20 cellular contexts compared by ENCODE assay signal in the genomic region with DNA sequence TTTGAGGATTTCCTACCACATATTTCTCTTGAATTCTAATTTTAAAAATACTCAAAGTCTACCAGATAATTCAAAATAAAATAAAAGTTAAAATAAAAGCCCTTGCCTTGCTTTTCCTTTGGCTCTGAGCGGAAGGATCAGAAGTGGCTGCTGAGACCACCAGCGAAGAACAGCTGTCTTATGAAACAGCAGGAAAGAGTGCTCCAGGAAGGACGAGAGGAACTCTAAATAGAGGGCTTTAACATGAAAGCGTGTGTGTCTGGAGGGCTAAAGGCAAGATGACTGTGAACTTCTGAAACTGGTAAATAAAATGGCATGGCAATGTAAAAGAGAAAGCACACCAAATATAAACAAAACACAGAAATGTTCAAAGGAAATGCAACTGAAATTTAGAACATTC.
"Had no signal": no experiment of that assay in that cellular context is flagged by ENCODE, and none has a peak within 500 bp of the region (broad histone marks: within the 10 kb centered on the region; RNA-seq: fewer than 3 reads in every experiment).

No MANE protein-coding gene starts in this region.

- H3K9me3 ChIP-seq: gastroesophageal sphincter, left lung, psoas muscle, right lobe of liver, uterus had no signal

- H3K4me1 Mint-ChIP-seq: activated CD4-positive, alpha-beta T cell treated with anti-CD3 and anti-CD28 coated beads, Interleukin-2, amount 10 ng/mL, durations not matched to agents 7 days and 5 days; activated naive CD8-positive, alpha-beta T cell treated with anti-CD3 and anti-CD28 coated beads, Interleukin-2, amount 10 ng/mL, durations not matched to agents 7 days and 5 days; naive B cell; stimulated activated effector memory CD8-positive, alpha-beta T cell treated with anti-CD3 and anti-CD28 coated beads, Interleukin-12 subunit alpha, Interleukin-12 subunit beta, amount 100 ng/mL, for 72 hours had no signal

- FAIRE-seq: kidney had no signal

- H3K4me1 ChIP-seq: gastroesophageal sphincter, left lung, psoas muscle, right lobe of liver, uterus had no signal

- ATAC-seq: gastroesophageal sphincter; left lung; psoas muscle; right lobe of liver; stimulated activated effector memory CD8-positive, alpha-beta T cell treated with anti-CD3 and anti-CD28 coated beads, Interleukin-12 subunit alpha, Interleukin-12 subunit beta, amount 100 ng/mL, for 72 hours had no signal

- H3K9me3 Mint-ChIP-seq: activated naive CD8-positive, alpha-beta T cell treated with anti-CD3 and anti-CD28 coated beads, Interleukin-2, amount 10 ng/mL, durations not matched to agents 7 days and 5 days; dendritic cell treated with granulocyte-macrophage colony-stimulating factor and Interleukin-4, amounts not matched to agents 40 ng/mL and 50 ng/mL, for 4 days had no signal

- H3K27ac ChIP-seq: epithelial cell of prostate, gastroesophageal sphincter, left lung, psoas muscle, right lobe of liver, uterus had no signal

- H3K27me3 ChIP-seq: gastroesophageal sphincter, left lung, right lobe of liver, uterus had no signal

- H3K36me3 ChIP-seq: gastroesophageal sphincter, left lung, right lobe of liver, uterus had no signal

- DNase-seq: activated CD4-positive, alpha-beta T cell treated with anti-CD3 and anti-CD28 coated beads, Interleukin-2, amount 10 ng/mL, durations not matched to agents 7 days and 5 days; activated CD8-positive, alpha-beta memory T cell treated with anti-CD3 and anti-CD28 coated beads for 24 hours; activated naive CD4-positive, alpha-beta T cell; activated naive CD8-positive, alpha-beta T cell treated with anti-CD3 and anti-CD28 coated beads, Interleukin-2, amount 10 ng/mL, durations not matched to agents 7 days and 5 days; anterior cingulate cortex; effector memory CD4-positive, alpha-beta T cell; kidney; left lung; mammary epithelial cell; naive B cell; occipital lobe; psoas muscle; right lobe of liver; stimulated activated CD4-positive, alpha-beta T cell treated with anti-CD3 and anti-CD28 coated beads, Interleukin-12 subunit alpha, Interleukin-12 subunit beta, amount 100 ng/mL, for 4 hours; stimulated activated CD4-positive, alpha-beta T cell treated with anti-CD3 and anti-CD28 coated beads, Interleukin-2, amount 100 ng/mL, for 24 hours; uterus had no signal

- H3K27ac Mint-ChIP-seq: activated CD4-positive, alpha-beta T cell treated with anti-CD3 and anti-CD28 coated beads, Interleukin-2, amount 10 ng/mL, durations not matched to agents 7 days and 5 days; activated naive CD8-positive, alpha-beta T cell treated with anti-CD3 and anti-CD28 coated beads, Interleukin-2, amount 10 ng/mL, durations not matched to agents 7 days and 5 days; dendritic cell treated with granulocyte-macrophage colony-stimulating factor and Interleukin-4, amounts not matched to agents 40 ng/mL and 50 ng/mL, for 4 days; naive B cell; stimulated activated effector memory CD8-positive, alpha-beta T cell treated with anti-CD3 and anti-CD28 coated beads, Interleukin-12 subunit alpha, Interleukin-12 subunit beta, amount 100 ng/mL, for 72 hours had no signal

- H3K27me3 Mint-ChIP-seq: activated CD4-positive, alpha-beta T cell treated with anti-CD3 and anti-CD28 coated beads, Interleukin-2, amount 10 ng/mL, durations not matched to agents 7 days and 5 days; activated naive CD8-positive, alpha-beta T cell treated with anti-CD3 and anti-CD28 coated beads, Interleukin-2, amount 10 ng/mL, durations not matched to agents 7 days and 5 days; dendritic cell treated with granulocyte-macrophage colony-stimulating factor and Interleukin-4, amounts not matched to agents 40 ng/mL and 50 ng/mL, for 4 days; naive B cell had no signal

- H3K4me3 Mint-ChIP-seq: activated CD4-positive, alpha-beta T cell treated with anti-CD3 and anti-CD28 coated beads, Interleukin-2, amount 10 ng/mL, durations not matched to agents 7 days and 5 days; activated naive CD8-positive, alpha-beta T cell treated with anti-CD3 and anti-CD28 coated beads, Interleukin-2, amount 10 ng/mL, durations not matched to agents 7 days and 5 days; dendritic cell treated with granulocyte-macrophage colony-stimulating factor and Interleukin-4, amounts not matched to agents 40 ng/mL and 50 ng/mL, for 4 days; naive B cell; stimulated activated effector memory CD8-positive, alpha-beta T cell treated with anti-CD3 and anti-CD28 coated beads, Interleukin-12 subunit alpha, Interleukin-12 subunit beta, amount 100 ng/mL, for 72 hours had no signal

- H3K36me3 Mint-ChIP-seq: activated naive CD8-positive, alpha-beta T cell treated with anti-CD3 and anti-CD28 coated beads, Interleukin-2, amount 10 ng/mL, durations not matched to agents 7 days and 5 days; naive B cell; stimulated activated effector memory CD8-positive, alpha-beta T cell treated with anti-CD3 and anti-CD28 coated beads, Interleukin-12 subunit alpha, Interleukin-12 subunit beta, amount 100 ng/mL, for 72 hours had no signal

- H3K4me3 ChIP-seq: gastroesophageal sphincter, left lung, psoas muscle, right lobe of liver, uterus had no signal
